8 cellular contexts compared by ENCODE assay signal in the genomic region with DNA sequence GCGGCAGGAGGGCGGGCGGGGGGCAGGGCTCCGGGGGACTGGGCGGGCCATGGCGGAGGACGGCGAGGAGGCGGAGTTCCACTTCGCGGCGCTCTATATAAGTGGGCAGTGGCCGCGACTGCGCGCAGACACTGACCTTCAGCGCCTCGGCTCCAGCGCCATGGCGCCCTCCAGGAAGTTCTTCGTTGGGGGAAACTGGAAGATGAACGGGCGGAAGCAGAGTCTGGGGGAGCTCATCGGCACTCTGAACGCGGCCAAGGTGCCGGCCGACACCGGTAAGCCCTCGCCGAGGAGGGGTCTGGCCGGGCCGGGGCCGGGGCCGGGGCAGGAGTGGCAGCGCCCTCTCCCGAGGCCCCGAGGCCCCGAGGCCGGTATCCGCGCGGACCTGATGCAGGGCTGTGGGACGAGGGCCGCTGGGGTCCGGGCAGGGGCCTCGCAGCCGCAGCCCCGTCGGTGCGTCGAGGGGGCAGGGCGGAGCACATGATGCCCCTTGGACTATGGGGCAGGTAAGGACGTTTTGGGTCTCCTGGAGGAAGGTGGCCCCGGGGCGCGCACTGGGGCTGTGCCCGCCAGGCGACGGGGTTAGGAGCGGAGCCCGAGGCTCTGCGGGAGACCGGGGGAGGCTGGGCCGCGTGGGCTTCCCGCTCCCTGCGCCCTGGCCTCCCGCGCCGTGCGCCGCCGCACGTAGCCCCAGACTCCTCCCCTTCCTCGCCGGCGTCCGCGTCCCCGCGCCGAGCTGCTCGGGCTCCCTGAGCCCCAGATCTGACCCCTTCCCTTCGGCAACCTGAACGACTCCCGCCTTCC. TPM values are rescaled to one million over a fixed set of nuclear protein-coding genes. Genes with fewer than 3 reads are reported as not detected.
DNase-seq lines count a peak whose midpoint lies in the region; ATAC-seq and TF ChIP-seq lines count a peak whose summit lies in the region.

A gene (plus strand): TSS at position 125 of the 804 bp plus-strand sequence. CDS start 36 bp downstream, at position 161.

- no peaks in the 10 kb centered on the region for H3K9me3 Mint-ChIP-seq in neural progenitor cell

- peaks cover 17% of the 10 kb centered on the region for H3K27me3 Mint-ChIP-seq in neural progenitor cell (ENCODE audit: insufficient read depth, low read depth)

- peaks cover 49% of the 10 kb centered on the region for H4K20me1 ChIP-seq in neural progenitor cell (ENCODE audit: low read depth)

- H3K36me3 ChIP-seq in RWPE2 (ENCODE audit: low read depth) (peaks cover 59% of the 10 kb centered on the region), neural progenitor cell (no peaks in the 10 kb centered on the region), subcutaneous abdominal adipose tissue (ENCODE audit: control insufficient read depth in 5 of 5, insufficient read depth in 5 of 5, low read length in 5 of 5) (peaks cover 0 to 58% (median 51%) of the 10 kb centered on the region in 5 donors)

- H3K4me2 ChIP-seq in neural progenitor cell: peak within 1 kb of the TSS; percentile 100

- TF ChIP-seq CTCF in RWPE2 (IDR thresholded peaks at IDR 0.05; ENCODE audit: poor library complexity, severe bottlenecking): no peak
- TF ChIP-seq CTCF in foreskin keratinocyte (conservative IDR thresholded peaks at IDR 0.05): no peak
- no peak for TF ChIP-seq CTCF in neural progenitor cell (IDR thresholded peaks at IDR 0.05)

- H3K79me2 ChIP-seq in neural progenitor cell (ENCODE audit: low read depth): peaks cover 41% of the 10 kb centered on the region

- H3K27ac ChIP-seq in RWPE2 (ENCODE audit: poor library complexity, severe bottlenecking) (peak within 1 kb of the TSS; percentile 88), foreskin keratinocyte (peak within 1 kb of the TSS; percentile 95), neural progenitor cell (peak within 1 kb of the TSS; percentile 26), subcutaneous abdominal adipose tissue (ENCODE audit: low read depth, low read length) (peak within 1 kb of the TSS; percentile 94)

- H3K4me3 Mint-ChIP-seq in neural progenitor cell: peak within 1 kb of the TSS; percentile 96

- TF ChIP-seq EP300 in Ishikawa (IDR thresholded peaks at IDR 0.05; ENCODE audit: borderline replicate concordance): peak; percentile 13; the same call in 1 of the 2 replicates

- peaks cover 43% of the 10 kb centered on the region for H3K36me3 Mint-ChIP-seq in neural progenitor cell

- H3K27ac Mint-ChIP-seq in neural progenitor cell: peak within 1 kb of the TSS; percentile 86

- H3K9me3 ChIP-seq in RWPE2 (ENCODE audit: severe bottlenecking): no peaks in the 10 kb centered on the region
- no peaks in the 10 kb centered on the region for H3K9me3 ChIP-seq in neural progenitor cell (ENCODE audit: low read depth)
- H3K9me3 ChIP-seq in subcutaneous abdominal adipose tissue (ENCODE audit: control insufficient read depth in 5 of 5, low read length in 5 of 5): no peaks in the 10 kb centered on the region

- peaks cover 49% of the 10 kb centered on the region for H3K4me1 Mint-ChIP-seq in neural progenitor cell

- DNase-seq in DMS114 treated with DMSO at 0.1 percent for 48 hours (lab: John Stamatoyannopoulos, UW; ENCODE audit: unreplicated experiment) (peak; percentile 75), RWPE2 (ENCODE audit: low spot score) (peak; percentile 82), foreskin keratinocyte (peak in 1 of 2 donors; percentile 53), neural progenitor cell (ENCODE audit: low spot score) (peak; percentile 90)
- peak; percentile 45 to 70 (median 54) for DNase-seq in activated naive CD4-positive, alpha-beta T cell (lab: John Stamatoyannopoulos, UW)

- H3K27me3 ChIP-seq in RWPE2 (ENCODE audit: insufficient read depth, poor library complexity, severe bottlenecking) (no peaks in the 10 kb centered on the region), foreskin keratinocyte (no peaks in the 10 kb centered on the region), neural progenitor cell (no peaks in the 10 kb centered on the region), subcutaneous abdominal adipose tissue (ENCODE audit: control insufficient read depth in 5 of 5, insufficient read depth in 4 of 5, low read length in 5 of 5) (no peaks in the 10 kb centered on the region)

- peaks cover 6% of the 10 kb centered on the region for H3K4me1 ChIP-seq in RWPE2 (ENCODE audit: insufficient read depth, poor library complexity, severe bottlenecking)
- no peaks in the 10 kb centered on the region for H3K4me1 ChIP-seq in foreskin keratinocyte
- H3K4me1 ChIP-seq in neural progenitor cell: peaks cover 23% of the 10 kb centered on the region
- H3K4me1 ChIP-seq in subcutaneous abdominal adipose tissue (ENCODE audit: control insufficient read depth in 5 of 5, insufficient read depth in 5 of 5, low read length in 5 of 5): peaks cover 10 to 52% (median 42%) of the 10 kb centered on the region in 5 donors

- H3F3A ChIP-seq in neural progenitor cell (ENCODE audit: low read depth): peaks cover 69% of the 10 kb centered on the region

- H3K4me3 ChIP-seq in RWPE2 (ENCODE audit: severe bottlenecking): peak within 1 kb of the TSS; percentile 97
- H3K4me3 ChIP-seq in neural progenitor cell: peak within 1 kb of the TSS; percentile 96
- peak within 1 kb of the TSS; percentile 82 to 89 (median 84) for H3K4me3 ChIP-seq in subcutaneous abdominal adipose tissue (ENCODE audit: low read depth in 1 of 5, low read length in 5 of 5)

- no peak for TF ChIP-seq RAD21 in Ishikawa (IDR thresholded peaks at IDR 0.05; ENCODE audit: low read depth)

- H3K9ac ChIP-seq in neural progenitor cell (peak within 1 kb of the TSS; percentile 73), subcutaneous abdominal adipose tissue (ENCODE audit: low read length in 5 of 5) (peak within 1 kb of the TSS; percentile 56 to 84 (median 82))

- H2AFZ ChIP-seq in neural progenitor cell (replicated peaks): no peak within 1 kb of the TSS

- ATAC-seq in GM21447 (IDR thresholded peaks at IDR 0.05; ENCODE audit: unreplicated experiment) (peak; percentile 47), RWPE2 (ENCODE audit: low read depth) (peak; percentile 57), foreskin keratinocyte (peak; percentile 68)

TF ChIP-seq in Ishikawa, 13 proteins besides CTCF, POLR2A, EP300 and RAD21:
- TF ChIP-seq, protein P1, sequence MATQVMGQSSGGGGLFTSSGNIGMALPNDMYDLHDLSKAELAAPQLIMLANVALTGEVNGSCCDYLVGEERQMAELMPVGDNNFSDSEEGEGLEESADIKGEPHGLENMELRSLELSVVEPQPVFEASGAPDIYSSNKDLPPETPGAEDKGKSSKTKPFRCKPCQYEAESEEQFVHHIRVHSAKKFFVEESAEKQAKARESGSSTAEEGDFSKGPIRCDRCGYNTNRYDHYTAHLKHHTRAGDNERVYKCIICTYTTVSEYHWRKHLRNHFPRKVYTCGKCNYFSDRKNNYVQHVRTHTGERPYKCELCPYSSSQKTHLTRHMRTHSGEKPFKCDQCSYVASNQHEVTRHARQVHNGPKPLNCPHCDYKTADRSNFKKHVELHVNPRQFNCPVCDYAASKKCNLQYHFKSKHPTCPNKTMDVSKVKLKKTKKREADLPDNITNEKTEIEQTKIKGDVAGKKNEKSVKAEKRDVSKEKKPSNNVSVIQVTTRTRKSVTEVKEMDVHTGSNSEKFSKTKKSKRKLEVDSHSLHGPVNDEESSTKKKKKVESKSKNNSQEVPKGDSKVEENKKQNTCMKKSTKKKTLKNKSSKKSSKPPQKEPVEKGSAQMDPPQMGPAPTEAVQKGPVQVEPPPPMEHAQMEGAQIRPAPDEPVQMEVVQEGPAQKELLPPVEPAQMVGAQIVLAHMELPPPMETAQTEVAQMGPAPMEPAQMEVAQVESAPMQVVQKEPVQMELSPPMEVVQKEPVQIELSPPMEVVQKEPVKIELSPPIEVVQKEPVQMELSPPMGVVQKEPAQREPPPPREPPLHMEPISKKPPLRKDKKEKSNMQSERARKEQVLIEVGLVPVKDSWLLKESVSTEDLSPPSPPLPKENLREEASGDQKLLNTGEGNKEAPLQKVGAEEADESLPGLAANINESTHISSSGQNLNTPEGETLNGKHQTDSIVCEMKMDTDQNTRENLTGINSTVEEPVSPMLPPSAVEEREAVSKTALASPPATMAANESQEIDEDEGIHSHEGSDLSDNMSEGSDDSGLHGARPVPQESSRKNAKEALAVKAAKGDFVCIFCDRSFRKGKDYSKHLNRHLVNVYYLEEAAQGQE (IDR thresholded peaks at IDR 0.05; ENCODE audit: low read depth): no peak
- no peak for TF ChIP-seq CEBPB (IDR thresholded peaks at IDR 0.05)
- no peak for TF ChIP-seq CREB1 (IDR thresholded peaks at IDR 0.05; ENCODE audit: low read depth)
- TF ChIP-seq EGR1 (IDR thresholded peaks at IDR 0.05): peak; percentile 68
- peak; percentile 69; the same call in 1 of the 2 replicates for TF ChIP-seq ZBTB7A (IDR thresholded peaks at IDR 0.05; ENCODE audit: low read depth)
- no peak for TF ChIP-seq FOXM1 (IDR thresholded peaks at IDR 0.05; ENCODE audit: borderline replicate concordance, low read depth)
- 0 out of 2 replicates have a peak, but pooled peaks have one; percentile 17 for TF ChIP-seq TCF12 (IDR thresholded peaks at IDR 0.05; ENCODE audit: low read depth)
- peak; percentile 85 for TF ChIP-seq YY1 (IDR thresholded peaks at IDR 0.05; ENCODE audit: low read depth)
- TF ChIP-seq, protein P2, sequence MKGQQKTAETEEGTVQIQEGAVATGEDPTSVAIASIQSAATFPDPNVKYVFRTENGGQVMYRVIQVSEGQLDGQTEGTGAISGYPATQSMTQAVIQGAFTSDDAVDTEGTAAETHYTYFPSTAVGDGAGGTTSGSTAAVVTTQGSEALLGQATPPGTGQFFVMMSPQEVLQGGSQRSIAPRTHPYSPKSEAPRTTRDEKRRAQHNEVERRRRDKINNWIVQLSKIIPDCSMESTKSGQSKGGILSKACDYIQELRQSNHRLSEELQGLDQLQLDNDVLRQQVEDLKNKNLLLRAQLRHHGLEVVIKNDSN (IDR thresholded peaks at IDR 0.05): no peak; the same call in 1 of the 2 replicates
- peak; percentile 96 for TF ChIP-seq TAF1 (IDR thresholded peaks at IDR 0.05; ENCODE audit: low read depth)
- no peak for TF ChIP-seq NFIC (IDR thresholded peaks at IDR 0.05)
- peak; percentile 40; the same call in 1 of the 2 replicates for TF ChIP-seq TEAD4 (IDR thresholded peaks at IDR 0.05)
- TF ChIP-seq, protein P3, sequence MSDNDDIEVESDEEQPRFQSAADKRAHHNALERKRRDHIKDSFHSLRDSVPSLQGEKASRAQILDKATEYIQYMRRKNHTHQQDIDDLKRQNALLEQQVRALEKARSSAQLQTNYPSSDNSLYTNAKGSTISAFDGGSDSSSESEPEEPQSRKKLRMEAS (IDR thresholded peaks at IDR 0.05): peak; percentile 88
TF ChIP-seq in Ishikawa: peak in this region for 7.

RNA-seq across cellular contexts. Expression of the gene that starts here (rescaled TPM):
- total RNA-seq in foreskin keratinocyte (893 and 952 TPM in 2 replicates), neural progenitor cell (ENCODE audit: low replicate concordance) (1,038 and 1,695 TPM in 2 replicates)
- 1,116 and 1,134 TPM in 2 replicates for polyA plus RNA-seq in foreskin keratinocyte

Comparison
In these comparisons a context has a peak if more than half of its experiments do, and no peak if none do; other contexts are left out.
1. H3K27ac ChIP-seq: peak in every context shown above with its lines; median percentile 95 in foreskin keratinocyte; 94 in subcutaneous abdominal adipose tissue; 88 in RWPE2; 26 in neural progenitor cell.